8 cellular contexts compared by ENCODE assay signal in genomic region chr11:9664276-9665171, GRCh38. TPM values are rescaled to one million over a fixed set of nuclear protein-coding genes. Genes with fewer than 3 reads are reported as not detected.
A peak's percentile ranks its signal among the peaks of the same experiment; 100 is the strongest.
DNase-seq lines count a peak whose midpoint lies in the region; ATAC-seq, FAIRE-seq and TF ChIP-seq lines count a peak whose summit lies in the region.

No MANE protein-coding gene starts in this region.

- TF ChIP-seq CTCF in HepG2 (CRISPR knock-in tag; IDR thresholded peaks at IDR 0.05), result no peak

- peak overlapping the region; percentile 84 for H3K4me3 Mint-ChIP-seq in T-helper 1 cell treated with Interleukin-12 subunit alpha and Interleukin-12 subunit beta and Interleukin-4 antibody, amounts not matched to agents 30 μg/mL and 1 μg/mL, for 36 hours
- peak overlapping the region; percentile 84 for H3K4me3 Mint-ChIP-seq in stimulated activated naive CD8-positive, alpha-beta T cell treated with anti-CD3 and anti-CD28 coated beads, Interleukin-15, Interleukin-2, amounts not matched to agents 100 ng/mL and 50 ng/mL, for 24 hours

- H3K4me2 ChIP-seq in HepG2 (ENCODE audit: low read depth, low read length), result peak overlapping the region; percentile 89

- DNase-seq in HepG2 (ENCODE audit: low spot score) (peak; percentile 29), RCC 7860 (ENCODE audit: low spot score) (no peak)

- no peak for TF ChIP-seq EP300 in HepG2 (IDR thresholded peaks at IDR 0.05; ENCODE audit: low read depth in 2 of 2, low read length in 2 of 2)
- TF ChIP-seq EP300 in HepG2 (CRISPR knock-in tag; IDR thresholded peaks at IDR 0.05; ENCODE audit: borderline replicate concordance), result no peak

- TF ChIP-seq POLR2A in HepG2 (IDR thresholded peaks at IDR 0.05; ENCODE audit: insufficient read depth in 1 of 2, low read depth in 2 of 2, low read length in 2 of 2), result no peak

- ATAC-seq in GM19463 (IDR thresholded peaks at IDR 0.05; ENCODE audit: unreplicated experiment), result peak; percentile 32
- ATAC-seq in HG03469 (IDR thresholded peaks at IDR 0.05; ENCODE audit: unreplicated experiment), result peak; percentile 24
- ATAC-seq in HepG2, result peak; percentile 76

- FAIRE-seq in HepG2 (lab: Jason Lieb, UNC) (no peak), RCC 7860 (lab: Jason Lieb, UNC) (no peak)

- intact Hi-C loops in HepG2 (cut with micrococcal nuclease; ENCODE audit: unreplicated experiment), result loop anchor here (5.0 kb wide), 1 partner anchor 52 kb away; no protein-coding TSS in a partner anchor

- TF ChIP-seq RAD21 in HepG2 (CRISPR knock-in tag; IDR thresholded peaks at IDR 0.05), result no peak

- peak overlapping the region; percentile 80 to 99 (median 98) for H3K4me3 ChIP-seq in HepG2 (replicated peaks in 1 of 3; ENCODE audit: insufficient read depth in 1 of 3, low read depth in 2 of 3, low read length in 3 of 3)

- H3K4me1 ChIP-seq in ES-I3 (ENCODE audit: insufficient read depth, low read length) (no peaks in the 10 kb centered on the region), HepG2 (ENCODE audit: insufficient read depth, low read length) (peaks cover 15% of the 10 kb centered on the region; the same call in 1 of the 2 replicates)

- POLR2A ChIA-PET in HepG2 (lab: Yijun Ruan, JAX), result interaction anchor here (0.5 to 1.3 kb wide), 4 partner anchors 17 to 662 kb away, joined by 3 to 4 read pairs (median 3); no protein-coding TSS in a partner anchor

- peaks cover 0 to 3% of the 10 kb centered on the region in 2 experiments; a peak in 1 of 5 replicates for H3K27me3 ChIP-seq in HepG2 (ENCODE audit: control insufficient read depth in 1 of 2, insufficient read depth in 2 of 2, low read length in 2 of 2)

- in situ Hi-C loops in HepG2 (cut with HindIII; ENCODE audit: extremely low pct_ligation_motif_present, low pct_unique_long_range_greater_than_20kb), result no loop called here

- CTCF ChIA-PET in HepG2 (lab: Yijun Ruan, JAX; ENCODE audit: low intra/inter-chr PET ratio, low total read pairs), result no interaction called here

- H3K27ac Mint-ChIP-seq in T-helper 1 cell treated with Interleukin-12 subunit alpha and Interleukin-12 subunit beta and Interleukin-4 antibody, amounts not matched to agents 30 μg/mL and 1 μg/mL, for 36 hours, result peak overlapping the region; percentile 41
- no peak overlapping the region for H3K27ac Mint-ChIP-seq in stimulated activated naive CD8-positive, alpha-beta T cell treated with anti-CD3 and anti-CD28 coated beads, Interleukin-15, Interleukin-2, amounts not matched to agents 100 ng/mL and 50 ng/mL, for 24 hours

- H3K36me3 ChIP-seq in ES-I3 (ENCODE audit: insufficient read depth, low read length) (no peaks in the 10 kb centered on the region), HepG2 (replicated peaks in 1 of 2; ENCODE audit: control insufficient read depth in 1 of 2, insufficient read depth in 2 of 2, low read length in 2 of 2) (no peaks in the 10 kb centered on the region)

- H3K4me1 Mint-ChIP-seq in T-helper 1 cell treated with Interleukin-12 subunit alpha and Interleukin-12 subunit beta and Interleukin-4 antibody, amounts not matched to agents 30 μg/mL and 1 μg/mL, for 36 hours (ENCODE audit: low read depth), result peaks cover 18% of the 10 kb centered on the region
- H3K4me1 Mint-ChIP-seq in stimulated activated naive CD8-positive, alpha-beta T cell treated with anti-CD3 and anti-CD28 coated beads, Interleukin-15, Interleukin-2, amounts not matched to agents 100 ng/mL and 50 ng/mL, for 24 hours (ENCODE audit: low read depth), result peaks cover 27% of the 10 kb centered on the region

- H3K9ac ChIP-seq in ES-I3 (ENCODE audit: low read depth, low read length), result peak overlapping the region; percentile 92
- peak overlapping the region; percentile 84 for H3K9ac ChIP-seq in HepG2 (ENCODE audit: insufficient read depth, low read depth, low read length)

- peaks cover 20% of the 10 kb centered on the region for H3K79me2 ChIP-seq in HepG2 (ENCODE audit: insufficient read depth, low read length)

- peaks cover 15% of the 10 kb centered on the region for H3K9me3 Mint-ChIP-seq in T-helper 1 cell treated with Interleukin-12 subunit alpha and Interleukin-12 subunit beta and Interleukin-4 antibody, amounts not matched to agents 30 μg/mL and 1 μg/mL, for 36 hours
- peaks cover 11% of the 10 kb centered on the region for H3K9me3 Mint-ChIP-seq in stimulated activated naive CD8-positive, alpha-beta T cell treated with anti-CD3 and anti-CD28 coated beads, Interleukin-15, Interleukin-2, amounts not matched to agents 100 ng/mL and 50 ng/mL, for 24 hours

- H3K27me3 Mint-ChIP-seq in T-helper 1 cell treated with Interleukin-12 subunit alpha and Interleukin-12 subunit beta and Interleukin-4 antibody, amounts not matched to agents 30 μg/mL and 1 μg/mL, for 36 hours (ENCODE audit: low read depth), result peaks cover 35% of the 10 kb centered on the region
- peaks cover 39% of the 10 kb centered on the region for H3K27me3 Mint-ChIP-seq in stimulated activated naive CD8-positive, alpha-beta T cell treated with anti-CD3 and anti-CD28 coated beads, Interleukin-15, Interleukin-2, amounts not matched to agents 100 ng/mL and 50 ng/mL, for 24 hours

- BruUV-seq in HepG2 (replicated peaks; lab: Mats Ljungman, UMichigan), result no TSS peak

- H2AFZ ChIP-seq in HepG2 (ENCODE audit: low read length), result peak overlapping the region; percentile 63

- no peaks in the 10 kb centered on the region for H4K20me1 ChIP-seq in HepG2 (ENCODE audit: insufficient read depth, low read length)

- peaks cover 10% of the 10 kb centered on the region for H3K36me3 Mint-ChIP-seq in T-helper 1 cell treated with Interleukin-12 subunit alpha and Interleukin-12 subunit beta and Interleukin-4 antibody, amounts not matched to agents 30 μg/mL and 1 μg/mL, for 36 hours (ENCODE audit: low read depth)
- peaks cover 19% of the 10 kb centered on the region for H3K36me3 Mint-ChIP-seq in stimulated activated naive CD8-positive, alpha-beta T cell treated with anti-CD3 and anti-CD28 coated beads, Interleukin-15, Interleukin-2, amounts not matched to agents 100 ng/mL and 50 ng/mL, for 24 hours (ENCODE audit: low read depth)

- H3K27ac ChIP-seq in cingulate gyrus (ENCODE audit: low read depth, low read length) (peak overlapping the region; percentile 87), HepG2 (ENCODE audit: extremely low read length, insufficient read depth, low read length) (peak overlapping the region; percentile 59)

- under 1% methylated on average over 18 of the region's 43 CpGs for WGBS in HepG2 (ENCODE audit: low lambda C conversion rate)

- peaks cover 4% of the 10 kb centered on the region for H3K9me3 ChIP-seq in ES-I3 (ENCODE audit: control insufficient read depth, insufficient read depth, low read length)
- H3K9me3 ChIP-seq in HepG2 (ENCODE audit: low read length), result no peaks in the 10 kb centered on the region

TF ChIP-seq in HepG2, 621 proteins besides CTCF, POLR2A, EP300 and RAD21 (continues in another document):
- TF ChIP-seq KMT2A (CRISPR knock-in tag; IDR thresholded peaks at IDR 0.05) (0 out of 2 replicates have a peak, but pooled peaks have one; percentile 20), SP140L (CRISPR knock-in tag; IDR thresholded peaks at IDR 0.05; ENCODE audit: borderline replicate concordance) (no peak), HOXA3 (CRISPR knock-in tag; IDR thresholded peaks at IDR 0.05) (0 out of 2 replicates have a peak, but pooled peaks have one; percentile 12), DMTF1 (CRISPR knock-in tag; IDR thresholded peaks at IDR 0.05) (no peak), ONECUT2 (CRISPR knock-in tag; IDR thresholded peaks at IDR 0.05) (no peak), PHF8 (CRISPR knock-in tag; IDR thresholded peaks at IDR 0.05) (peak; percentile 57; the same call in 1 of the 2 replicates)

RNA-seq across cellular contexts. Expression of gene SWAP70, which starts 0.6 kb away (rescaled TPM):
- total RNA-seq in HepG2 (2016; rRNA removed; fragmentation: Illumina TruSeq; extraction: Trizol), result 8.7 and 14.9 TPM in 2 replicates
- total RNA-seq in HepG2 (2016; cell fraction: cytosol; rRNA removed; fragmentation: Illumina TruSeq; extraction: Trizol; ENCODE audit: low read depth), result 6.5 TPM in 2 replicates
- total RNA-seq in HepG2 (2016; cell fraction: insoluble cytoplasmic fraction; rRNA removed; fragmentation: Illumina TruSeq; extraction: Trizol), result 9.1 and 14.4 TPM in 2 replicates
- total RNA-seq in HepG2 (2016; cell fraction: membrane; rRNA removed; fragmentation: Illumina TruSeq; extraction: Trizol), result 5.1 and 5.8 TPM in 2 replicates
- total RNA-seq in HepG2 (2016; cell fraction: nucleus; rRNA removed; fragmentation: Illumina TruSeq; extraction: Trizol), result 8.1 and 8.8 TPM in 2 replicates
- polyA plus RNA-seq in HepG2 (2011; rRNA removed), result 4.2 and 4.6 TPM in 2 replicates
- polyA plus RNA-seq in HepG2 (2011; cell fraction: cytosol; rRNA removed), result 3.2 and 5.0 TPM in 2 replicates
- polyA plus RNA-seq in HepG2 (2011; cell fraction: nucleus; rRNA removed), result 1.5 and 2.5 TPM in 2 replicates
- 7.2 and 7.3 TPM in 2 replicates for polyA plus RNA-seq in HepG2 (2012)
- 0.50 and 0.55 TPM in 2 replicates for polyA plus RNA-seq in HepG2 (2016; cell fraction: cytosol; fragmentation: Illumina TruSeq; extraction: Trizol; ENCODE audit: low read depth)
- polyA plus RNA-seq in HepG2 (2016; cell fraction: insoluble cytoplasmic fraction; fragmentation: Illumina TruSeq; extraction: Trizol; ENCODE audit: low read depth), result 14.4 and 14.9 TPM in 2 replicates
- 1.9 and 2.0 TPM in 2 replicates for polyA plus RNA-seq in HepG2 (2016; cell fraction: membrane; fragmentation: Illumina TruSeq; extraction: Trizol; ENCODE audit: low read depth)
- polyA plus RNA-seq in HepG2 (2016; cell fraction: nucleus; fragmentation: Illumina TruSeq; extraction: Trizol; ENCODE audit: insufficient read depth, low read depth), result 8.0 and 8.5 TPM in 2 replicates
- 4.9 and 17.3 TPM in 2 replicates for polyA minus RNA-seq in HepG2 (2011; rRNA and poly(A)+ RNA removed; ENCODE audit: low replicate concordance)
- polyA minus RNA-seq in HepG2 (2011; cell fraction: cytosol; rRNA and poly(A)+ RNA removed), result 5.2 and 6.8 TPM in 2 replicates
- polyA minus RNA-seq in HepG2 (2011; cell fraction: nucleus; rRNA and poly(A)+ RNA removed), result 5.4 and 6.7 TPM in 2 replicates

Comparison
In these comparisons a context has a peak if more than half of its experiments do, and no peak if none do; other contexts are left out.
1. ATAC-seq: peak in every context shown above with its lines; median percentile 76 in HepG2; 32 in GM19463; 24 in HG03469.